In genomic region chr6:70413114-70413828, GRCh38 we compare ENCODE assay signal across 8 cellular contexts.
DNase-seq lines count a peak whose midpoint lies in the region; ATAC-seq lines count a peak whose summit lies in the region.

TSS of gene FAM135A (plus strand) at chr6:70413508. CDS start at chr6:70428343, 14,835 bp downstream.

- no peaks in the 10 kb centered on the region for H3K27me3 Mint-ChIP-seq in central memory CD8-positive, alpha-beta T cell

- H3K4me3 Mint-ChIP-seq in central memory CD8-positive, alpha-beta T cell = peak within 1 kb of the TSS; percentile 90

- ATAC-seq in GM18873 (IDR thresholded peaks at IDR 0.05; ENCODE audit: low FRiP score, unreplicated experiment) (peak; percentile 85), HG03139 (IDR thresholded peaks at IDR 0.05; ENCODE audit: unreplicated experiment) (peak; percentile 79)
- peak; percentile 88 for ATAC-seq in central memory CD8-positive, alpha-beta T cell (replicated peaks; ENCODE audit: extremely low read depth, poor library complexity, severe bottlenecking)

- in situ Hi-C loops in ACHN (cut with HindIII; ENCODE audit: low pct_ligation_motif_present, low pct_unique_long_range_greater_than_20kb, low sequenced_read_pairs) = no loop called here

- peaks cover 24% of the 10 kb centered on the region for H3K4me1 Mint-ChIP-seq in central memory CD8-positive, alpha-beta T cell

- DNase-seq in ACHN = peak; percentile 98
- peak; percentile 98 for DNase-seq in NCI-H2227 (lab: John Stamatoyannopoulos, UW; ENCODE audit: unreplicated experiment)
- peak; percentile 85 to 95 (median 88) for DNase-seq in activated CD4-positive, CD25-positive, alpha-beta regulatory T cell (lab: John Stamatoyannopoulos, UW)
- peak; percentile 86 to 87 for DNase-seq in central memory CD8-positive, alpha-beta T cell (ENCODE audit: low spot score in 2 of 2)
- peak; percentile 97 for DNase-seq in iris pigment epithelial cell (ENCODE audit: low read depth)
- DNase-seq in stimulated activated CD4-positive, alpha-beta T cell treated with anti-CD3 and anti-CD28 coated beads, Interleukin-12 subunit alpha, Interleukin-12 subunit beta, amount 100 ng/mL, for 24 hours (ENCODE audit: low read depth in 2 of 2) = peak; percentile 88 to 96

- peak within 1 kb of the TSS; percentile 93 for H3K27ac Mint-ChIP-seq in central memory CD8-positive, alpha-beta T cell (ENCODE audit: low read depth)

- no peaks in the 10 kb centered on the region for H3K9me3 Mint-ChIP-seq in central memory CD8-positive, alpha-beta T cell

- H3K36me3 Mint-ChIP-seq in central memory CD8-positive, alpha-beta T cell (ENCODE audit: insufficient read depth) = peaks cover 11% of the 10 kb centered on the region

Comparison
In these comparisons a context has a peak if more than half of its experiments do, and no peak if none do; other contexts are left out.
1. Peak in every context shown above with its lines: DNase-seq and ATAC-seq.